In genomic region chr18:9494778-9495302, GRCh38 we compare ENCODE assay signal across 1 cellular context.
A peak's percentile ranks its signal among the peaks of the same experiment; 100 is the strongest.
TF ChIP-seq lines count a peak whose summit lies in the region.

No MANE protein-coding gene starts in this region.

TF ChIP-seq in K562, 482 proteins besides CTCF, POLR2A, EP300 and RAD21 (continued from another document and continues in another):
- TF ChIP-seq ZNF165 (CRISPR knock-in tag; IDR thresholded peaks at IDR 0.05; ENCODE audit: borderline replicate concordance): no peak
- no peak for TF ChIP-seq ZBTB5 (IDR thresholded peaks at IDR 0.05)
- TF ChIP-seq ZNF780A (CRISPR knock-in tag; IDR thresholded peaks at IDR 0.05): no peak
- no peak for TF ChIP-seq POLR3G (IDR thresholded peaks at IDR 0.05; ENCODE audit: extremely low read depth, insufficient read length, insufficient replicate concordance)
- TF ChIP-seq SREBF2 (CRISPR knock-in tag; IDR thresholded peaks at IDR 0.05): no peak
- TF ChIP-seq FOXP4 (CRISPR knock-in tag; IDR thresholded peaks at IDR 0.05; ENCODE audit: borderline replicate concordance): no peak
- TF ChIP-seq EHMT2 (IDR thresholded peaks at IDR 0.05): no peak
- TF ChIP-seq PTTG1 (tag; IDR thresholded peaks at IDR 0.05; ENCODE audit: low read depth): peak; percentile 65; the same call in 1 of the 2 replicates
- no peak for TF ChIP-seq FOXJ2 (tag; IDR thresholded peaks at IDR 0.05)
- no peak for TF ChIP-seq FOXA3 (CRISPR knock-in tag; conservative IDR thresholded peaks at IDR 0.05 in 1 of 2, IDR thresholded peaks at IDR 0.05 in 1 of 2)
- no peak for TF ChIP-seq PHF8 (IDR thresholded peaks at IDR 0.05; ENCODE audit: borderline replicate concordance, low read length)
- TF ChIP-seq HCFC1 (IDR thresholded peaks at IDR 0.05; ENCODE audit: low read depth, low read length): no peak
- TF ChIP-seq ZNF740 (CRISPR knock-in tag; IDR thresholded peaks at IDR 0.05): no peak
- TF ChIP-seq ZNF740 (tag; IDR thresholded peaks at IDR 0.05): no peak
- TF ChIP-seq PATZ1 (CRISPR knock-in tag; IDR thresholded peaks at IDR 0.05; ENCODE audit: borderline replicate concordance): no peak
- no peak for TF ChIP-seq USF1 (CRISPR knock-in tag; IDR thresholded peaks at IDR 0.05)
- TF ChIP-seq TBL1XR1 (IDR thresholded peaks at IDR 0.05; ENCODE audit: low read length in 2 of 2): no peak
- 0 out of 4 replicates have a peak, but pooled peaks of 1 of the 2 experiments have one; percentile 17 for TF ChIP-seq HDAC1 (IDR thresholded peaks at IDR 0.05)
- TF ChIP-seq FOXK1 (CRISPR knock-in tag; IDR thresholded peaks at IDR 0.05; ENCODE audit: borderline replicate concordance): no peak
- TF ChIP-seq ZNF778 (CRISPR knock-in tag; IDR thresholded peaks at IDR 0.05): no peak
- no peak for TF ChIP-seq GTF2B (IDR thresholded peaks at IDR 0.05; ENCODE audit: extremely low read depth, insufficient read length)
- no peak for TF ChIP-seq MECOM (CRISPR knock-in tag; IDR thresholded peaks at IDR 0.05)
- TF ChIP-seq U2AF1 (optimal IDR thresholded peaks at IDR 0.05; ENCODE audit: low read depth, low read length): no peak
- no peak for TF ChIP-seq E2F8 (IDR thresholded peaks at IDR 0.05; ENCODE audit: low read depth, partially characterized antibody)
- TF ChIP-seq PRMT5 (CRISPR knock-in tag; IDR thresholded peaks at IDR 0.05): no peak
- no peak for TF ChIP-seq KDM4B (IDR thresholded peaks at IDR 0.05; ENCODE audit: borderline replicate concordance in 2 of 2, low read depth in 1 of 2)
- no peak for TF ChIP-seq ZNF764 (CRISPR knock-in tag; IDR thresholded peaks at IDR 0.05; ENCODE audit: low read depth)
- TF ChIP-seq SNRNP70 (optimal IDR thresholded peaks at IDR 0.05; ENCODE audit: low read depth, low read length): no peak
- TF ChIP-seq ARID3A (IDR thresholded peaks at IDR 0.05; ENCODE audit: borderline replicate concordance, low read depth, low read length): no peak
- no peak for TF ChIP-seq MGA (IDR thresholded peaks at IDR 0.05)
